Comparison of ENCODE assay signal across 27 cellular contexts in the genomic region with DNA sequence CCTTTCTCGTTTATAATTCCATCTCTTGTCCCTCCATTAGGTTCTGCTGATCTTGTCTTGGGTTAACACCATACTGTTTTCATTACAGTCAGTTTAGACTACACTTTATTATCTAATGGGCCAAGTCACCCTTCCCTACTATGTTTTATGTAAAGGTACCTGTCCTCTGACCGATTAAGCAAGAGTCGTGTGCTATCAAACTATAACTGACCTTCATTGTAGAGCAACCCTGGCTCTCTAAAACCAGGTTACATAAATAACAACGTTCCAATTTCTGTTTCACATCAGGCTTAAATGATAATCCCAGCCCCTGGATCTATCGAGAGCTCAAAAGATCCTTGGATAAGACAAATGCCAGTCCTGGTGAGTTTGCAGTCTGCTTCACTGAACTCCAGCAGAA. TPM values are rescaled to one million over a fixed set of nuclear protein-coding genes. Genes with fewer than 3 reads are reported as not detected.
DNase-seq lines count a peak whose midpoint lies in the region; ATAC-seq, FAIRE-seq and TF ChIP-seq lines count a peak whose summit lies in the region.
"Had no signal": no experiment of that assay in that cellular context is flagged by ENCODE, and none has a peak within 500 bp of the region (broad histone marks: within the 10 kb centered on the region; RNA-seq: fewer than 3 reads in every experiment).

No MANE protein-coding gene starts in this region.

- H3K9ac ChIP-seq in liver (ENCODE audit: low read depth in 1 of 2, low read length in 2 of 2): no peak overlapping the region
- H3K9ac ChIP-seq in HepG2 (ENCODE audit: insufficient read depth, low read depth, low read length): no peak overlapping the region
- H3K9ac ChIP-seq: BLaER1 treated with 17β-estradiol and CSF1 and Interleukin-3, amounts not matched to agents 10 nM and 100 nM had no signal

- FAIRE-seq in HepG2 (lab: Jason Lieb, UNC): no peak
- FAIRE-seq: A549, D721Med, GM12878, H54 had no signal

- ATAC-seq in HepG2: no peak
- peak; percentile 81 for ATAC-seq in left lobe of liver
- no peak for ATAC-seq in stimulated activated effector memory CD8-positive, alpha-beta T cell treated with anti-CD3 and anti-CD28 coated beads, Interleukin-12 subunit alpha, Interleukin-12 subunit beta, amount 100 ng/mL, for 72 hours
- ATAC-seq: A549, GM12878 had no signal

- TF ChIP-seq CTCF in liver (IDR thresholded peaks at IDR 0.05; ENCODE audit: low read depth, low read length, missing input control): no peak
- TF ChIP-seq CTCF in HepG2 (CRISPR knock-in tag; IDR thresholded peaks at IDR 0.05): no peak

- H3K27me3 ChIP-seq in liver (ENCODE audit: control insufficient read depth in 4 of 4, insufficient read depth in 4 of 4, low read length in 3 of 4) (no peaks in the 10 kb centered on the region), HepG2 (ENCODE audit: control insufficient read depth in 1 of 2, insufficient read depth in 2 of 2, low read length in 2 of 2) (peaks cover 1 to 3% of the 10 kb centered on the region in 2 experiments; a peak in 1 of 5 replicates)
- H3K27me3 ChIP-seq: BE2C; BLaER1 treated with 17β-estradiol and CSF1 and Interleukin-3, amounts not matched to agents 10 nM and 100 nM had no signal

- TF ChIP-seq RAD21 in liver (IDR thresholded peaks at IDR 0.05) (no peak), HepG2 (CRISPR knock-in tag; IDR thresholded peaks at IDR 0.05) (no peak)

- H3K36me3 Mint-ChIP-seq in activated naive CD4-positive, alpha-beta T cell treated with anti-CD3 and anti-CD28 coated beads, Interleukin-2, amount 50 U/mL, for 24 hours: peaks cover 30% of the 10 kb centered on the region
- H3K36me3 Mint-ChIP-seq in stimulated activated effector memory CD8-positive, alpha-beta T cell treated with anti-CD3 and anti-CD28 coated beads, Interleukin-12 subunit alpha, Interleukin-12 subunit beta, amount 100 ng/mL, for 72 hours: peaks cover 78% of the 10 kb centered on the region

- H3K4me1 ChIP-seq in liver (ENCODE audit: control insufficient read depth in 4 of 4, insufficient read depth in 4 of 4, low read length in 3 of 4) (peaks cover 0 to 25% (median 15%) of the 10 kb centered on the region in 4 donors), HepG2 (ENCODE audit: insufficient read depth, low read length) (no peaks in the 10 kb centered on the region)
- H3K4me1 ChIP-seq: A549, BE2C, HAP-1 had no signal

- 44% methylated on average over 5 of the region's 5 CpGs for WGBS in liver
- WGBS in HepG2 (ENCODE audit: low lambda C conversion rate): 21% methylated on average over 5 of the region's 5 CpGs

- no peak overlapping the region for H3K4me2 ChIP-seq in HepG2 (ENCODE audit: low read depth, low read length)
- H3K4me2 ChIP-seq: A549; BLaER1 treated with 17β-estradiol and CSF1 and Interleukin-3, amounts not matched to agents 10 nM and 100 nM had no signal

- H3K4me1 Mint-ChIP-seq in activated naive CD4-positive, alpha-beta T cell treated with anti-CD3 and anti-CD28 coated beads, Interleukin-2, amount 50 U/mL, for 24 hours: peaks cover 22% of the 10 kb centered on the region
- H3K4me1 Mint-ChIP-seq in stimulated activated effector memory CD8-positive, alpha-beta T cell treated with anti-CD3 and anti-CD28 coated beads, Interleukin-12 subunit alpha, Interleukin-12 subunit beta, amount 100 ng/mL, for 72 hours: no peaks in the 10 kb centered on the region

- in situ Hi-C loops in HepG2 (cut with HindIII; ENCODE audit: extremely low pct_ligation_motif_present, low pct_unique_long_range_greater_than_20kb): loop anchor here (5.0 kb wide), 1 partner anchor 37 kb away; no protein-coding TSS in a partner anchor

- H3K27ac ChIP-seq in liver (ENCODE audit: low read depth in 1 of 2, low read length in 2 of 2) (peak overlapping the region; percentile 47 to 57), HepG2 (ENCODE audit: extremely low read length, insufficient read depth, low read length) (no peak overlapping the region)
- H3K27ac ChIP-seq: A549; BLaER1 treated with 17β-estradiol and CSF1 and Interleukin-3, amounts not matched to agents 10 nM and 100 nM had no signal

- H3K27me3 Mint-ChIP-seq in activated naive CD4-positive, alpha-beta T cell treated with anti-CD3 and anti-CD28 coated beads, Interleukin-2, amount 50 U/mL, for 24 hours: no peaks in the 10 kb centered on the region
- H3K27me3 Mint-ChIP-seq: CD4-positive, alpha-beta T cell; CD8-positive, alpha-beta memory T cell had no signal

- CTCF ChIA-PET in HepG2 (lab: Yijun Ruan, JAX; ENCODE audit: low intra/inter-chr PET ratio, low total read pairs): interaction anchor here (4.2 kb wide), 1 partner anchor 36 kb away, joined by 44 read pairs; no protein-coding TSS in a partner anchor

- no TSS peak for BruUV-seq in HepG2 (replicated peaks; lab: Mats Ljungman, UMichigan)

- H3K9me3 Mint-ChIP-seq in activated naive CD4-positive, alpha-beta T cell treated with anti-CD3 and anti-CD28 coated beads, Interleukin-2, amount 50 U/mL, for 24 hours: no peaks in the 10 kb centered on the region
- no peaks in the 10 kb centered on the region for H3K9me3 Mint-ChIP-seq in stimulated activated effector memory CD8-positive, alpha-beta T cell treated with anti-CD3 and anti-CD28 coated beads, Interleukin-12 subunit alpha, Interleukin-12 subunit beta, amount 100 ng/mL, for 72 hours
- H3K9me3 Mint-ChIP-seq: CD4-positive, alpha-beta T cell; CD8-positive, alpha-beta memory T cell; HFFc6 had no signal

- H3K36me3 ChIP-seq in liver (ENCODE audit: control insufficient read depth in 4 of 4, insufficient read depth in 3 of 4, low read depth in 1 of 4, low read length in 3 of 4) (peaks cover 0 to 10% (median 5%) of the 10 kb centered on the region in 4 donors), HepG2 (replicated peaks in 1 of 2; ENCODE audit: control insufficient read depth in 1 of 2, insufficient read depth in 2 of 2, low read length in 2 of 2) (no peaks in the 10 kb centered on the region)
- H3K36me3 ChIP-seq: BE2C, HAP-1 had no signal

- intact Hi-C loops in HepG2 (cut with micrococcal nuclease; ENCODE audit: unreplicated experiment): no loop called here

- POLR2A ChIA-PET in HepG2 (lab: Yijun Ruan, JAX): no interaction called here

- H3K4me3 ChIP-seq in liver (ENCODE audit: low read depth in 1 of 3, low read length in 3 of 3): no peak overlapping the region
- H3K4me3 ChIP-seq in HepG2 (replicated peaks in 1 of 3; ENCODE audit: insufficient read depth in 1 of 3, low read depth in 2 of 3, low read length in 3 of 3): no peak overlapping the region
- H3K4me3 ChIP-seq: A549; BLaER1 treated with 17β-estradiol and CSF1 and Interleukin-3, amounts not matched to agents 10 nM and 100 nM; GM12878; HAP-1 had no signal

- H3K79me2 ChIP-seq in HepG2 (ENCODE audit: insufficient read depth, low read length): no peaks in the 10 kb centered on the region

- DNase-seq in activated naive CD4-positive, alpha-beta T cell treated with anti-CD3 and anti-CD28 coated beads, Interleukin-2, amount 50 U/mL, for 16 hours: no peak
- DNase-seq in HepG2 (ENCODE audit: low spot score) (no peak), left lobe of liver (ENCODE audit: low spot score) (peak; percentile 30)
- no peak for DNase-seq in stimulated activated effector memory CD8-positive, alpha-beta T cell treated with anti-CD3 and anti-CD28 coated beads, Interleukin-12 subunit alpha, Interleukin-12 subunit beta, amount 100 ng/mL, for 72 hours (ENCODE audit: low spot score in 2 of 2)
- DNase-seq in activated CD8-positive, alpha-beta memory T cell treated with anti-CD3 and anti-CD28 coated beads, Interleukin-2, amount 50 U/mL, for 48 hours: no peak
- DNase-seq in stimulated activated CD4-positive, alpha-beta T cell treated with anti-CD3 and anti-CD28 coated beads, Interleukin-2, amount 100 ng/mL, for 48 hours: no peak
- DNase-seq: 8988T; ACHN; AML-193; BE2C; CD4-positive, alpha-beta T cell; CD8-positive, alpha-beta memory T cell; DMS 273 treated with DMSO at 0.1 percent for 48 hours; DMS79; EL; GDM1; GOT3; HFFc6 had no signal

- TF ChIP-seq EP300 in HepG2 (IDR thresholded peaks at IDR 0.05; ENCODE audit: low read depth in 2 of 2, low read length in 2 of 2) (no peak), HepG2 (CRISPR knock-in tag; IDR thresholded peaks at IDR 0.05; ENCODE audit: borderline replicate concordance) (no peak)

- no peak for TF ChIP-seq POLR2A in HepG2 (IDR thresholded peaks at IDR 0.05; ENCODE audit: insufficient read depth in 1 of 2, low read depth in 2 of 2, low read length in 2 of 2)

- H3K9me3 ChIP-seq in liver (ENCODE audit: control insufficient read depth in 4 of 4, low read length in 3 of 4) (no peaks in the 10 kb centered on the region), HepG2 (ENCODE audit: low read length) (no peaks in the 10 kb centered on the region)
- H3K9me3 ChIP-seq: HAP-1 had no signal

- no peak overlapping the region for H2AFZ ChIP-seq in HepG2 (ENCODE audit: low read length)

- H3K4me3 Mint-ChIP-seq in activated naive CD4-positive, alpha-beta T cell treated with anti-CD3 and anti-CD28 coated beads, Interleukin-2, amount 50 U/mL, for 24 hours: no peak overlapping the region
- H3K4me3 Mint-ChIP-seq in stimulated activated effector memory CD8-positive, alpha-beta T cell treated with anti-CD3 and anti-CD28 coated beads, Interleukin-12 subunit alpha, Interleukin-12 subunit beta, amount 100 ng/mL, for 72 hours: no peak overlapping the region
- H3K4me3 Mint-ChIP-seq: CD14-positive monocyte; CD4-positive, alpha-beta T cell; CD8-positive, alpha-beta memory T cell; HFFc6 had no signal

- H3K27ac Mint-ChIP-seq in activated naive CD4-positive, alpha-beta T cell treated with anti-CD3 and anti-CD28 coated beads, Interleukin-2, amount 50 U/mL, for 24 hours: peak overlapping the region; percentile 1
- H3K27ac Mint-ChIP-seq in stimulated activated effector memory CD8-positive, alpha-beta T cell treated with anti-CD3 and anti-CD28 coated beads, Interleukin-12 subunit alpha, Interleukin-12 subunit beta, amount 100 ng/mL, for 72 hours: peak overlapping the region; percentile 22
- H3K27ac Mint-ChIP-seq: CD4-positive, alpha-beta T cell; HFFc6 had no signal

- H4K20me1 ChIP-seq in HepG2 (ENCODE audit: insufficient read depth, low read length): no peaks in the 10 kb centered on the region

RNA-seq across cellular contexts. Expression of a gene that starts 16.7 kb away (rescaled TPM):
- total RNA-seq in liver: 1 to 10 TPM; 4.9 to 8.8 TPM
- polyA plus RNA-seq in liver: 1 to 10 TPM; 3.3 to 9.4 TPM
- total RNA-seq in HepG2 (2016; rRNA removed; fragmentation: Illumina TruSeq; extraction: Trizol): 0.24 and 0.44 TPM in 2 replicates
- total RNA-seq in HepG2 (2016; cell fraction: cytosol; rRNA removed; fragmentation: Illumina TruSeq; extraction: Trizol; ENCODE audit: low read depth): not detected in 2 replicates
- total RNA-seq in HepG2 (2016; cell fraction: insoluble cytoplasmic fraction; rRNA removed; fragmentation: Illumina TruSeq; extraction: Trizol): 0.11 TPM in 1 of 2 replicates, not detected in the other
- 0.10 TPM in 1 of 2 replicates, not detected in the other for total RNA-seq in HepG2 (2016; cell fraction: membrane; rRNA removed; fragmentation: Illumina TruSeq; extraction: Trizol)
- total RNA-seq in HepG2 (2016; cell fraction: nucleus; rRNA removed; fragmentation: Illumina TruSeq; extraction: Trizol): not detected in 2 replicates
- 0.05 and 0.10 TPM in 2 replicates for polyA plus RNA-seq in HepG2 (2011; rRNA removed)
- 0.07 and 0.09 TPM in 2 replicates for polyA plus RNA-seq in HepG2 (2011; cell fraction: cytosol; rRNA removed)
- polyA plus RNA-seq in HepG2 (2011; cell fraction: nucleus; rRNA removed): 0.13 and 0.23 TPM in 2 replicates
- polyA plus RNA-seq in HepG2 (2012): not detected in 2 replicates
- polyA plus RNA-seq in HepG2 (2016; cell fraction: cytosol; fragmentation: Illumina TruSeq; extraction: Trizol; ENCODE audit: low read depth): not detected in 2 replicates
- 0.20 TPM in 1 of 2 replicates, not detected in the other for polyA plus RNA-seq in HepG2 (2016; cell fraction: insoluble cytoplasmic fraction; fragmentation: Illumina TruSeq; extraction: Trizol; ENCODE audit: low read depth)
- not detected in 2 replicates for polyA plus RNA-seq in HepG2 (2016; cell fraction: membrane; fragmentation: Illumina TruSeq; extraction: Trizol; ENCODE audit: low read depth)
- not detected in 2 replicates for polyA plus RNA-seq in HepG2 (2016; cell fraction: nucleus; fragmentation: Illumina TruSeq; extraction: Trizol; ENCODE audit: insufficient read depth, low read depth)
- 0.98 TPM in 1 of 2 replicates, not detected in the other for polyA minus RNA-seq in HepG2 (2011; rRNA and poly(A)+ RNA removed; ENCODE audit: low replicate concordance)
- polyA minus RNA-seq in HepG2 (2011; cell fraction: cytosol; rRNA and poly(A)+ RNA removed): not detected in 2 replicates
- polyA minus RNA-seq in HepG2 (2011; cell fraction: nucleus; rRNA and poly(A)+ RNA removed): not detected in 2 replicates
- total RNA-seq in left lobe of liver: 6.4 TPM

RNA-seq across cellular contexts. Expression of a gene that starts 56.7 kb away (rescaled TPM):
- 1 to 10 TPM; 4.5 to 9.5 TPM for total RNA-seq in liver
- polyA plus RNA-seq in liver: 1 to 10 TPM; 3.8 to 6.3 TPM
- total RNA-seq in HepG2 (2016; rRNA removed; fragmentation: Illumina TruSeq; extraction: Trizol): 10.5 and 16.7 TPM in 2 replicates
- total RNA-seq in HepG2 (2016; cell fraction: cytosol; rRNA removed; fragmentation: Illumina TruSeq; extraction: Trizol; ENCODE audit: low read depth): 0.79 and 0.81 TPM in 2 replicates
- total RNA-seq in HepG2 (2016; cell fraction: insoluble cytoplasmic fraction; rRNA removed; fragmentation: Illumina TruSeq; extraction: Trizol): 11.3 and 14.6 TPM in 2 replicates
- 3.8 and 3.9 TPM in 2 replicates for total RNA-seq in HepG2 (2016; cell fraction: membrane; rRNA removed; fragmentation: Illumina TruSeq; extraction: Trizol)
- 8.6 and 11.6 TPM in 2 replicates for total RNA-seq in HepG2 (2016; cell fraction: nucleus; rRNA removed; fragmentation: Illumina TruSeq; extraction: Trizol)
- 4.8 and 6.7 TPM in 2 replicates for polyA plus RNA-seq in HepG2 (2011; rRNA removed)
- 3.6 TPM in 2 replicates for polyA plus RNA-seq in HepG2 (2011; cell fraction: cytosol; rRNA removed)
- 16.1 and 17.1 TPM in 2 replicates for polyA plus RNA-seq in HepG2 (2011; cell fraction: nucleus; rRNA removed)
- 4.8 and 5.6 TPM in 2 replicates for polyA plus RNA-seq in HepG2 (2012)
- polyA plus RNA-seq in HepG2 (2016; cell fraction: cytosol; fragmentation: Illumina TruSeq; extraction: Trizol; ENCODE audit: low read depth): 0.70 and 0.71 TPM in 2 replicates
- 12.8 and 14.3 TPM in 2 replicates for polyA plus RNA-seq in HepG2 (2016; cell fraction: insoluble cytoplasmic fraction; fragmentation: Illumina TruSeq; extraction: Trizol; ENCODE audit: low read depth)
- 2.1 and 2.2 TPM in 2 replicates for polyA plus RNA-seq in HepG2 (2016; cell fraction: membrane; fragmentation: Illumina TruSeq; extraction: Trizol; ENCODE audit: low read depth)
- polyA plus RNA-seq in HepG2 (2016; cell fraction: nucleus; fragmentation: Illumina TruSeq; extraction: Trizol; ENCODE audit: insufficient read depth, low read depth): 10.5 and 12.9 TPM in 2 replicates
- 35.2 and 111 TPM in 2 replicates for polyA minus RNA-seq in HepG2 (2011; rRNA and poly(A)+ RNA removed; ENCODE audit: low replicate concordance)
- polyA minus RNA-seq in HepG2 (2011; cell fraction: cytosol; rRNA and poly(A)+ RNA removed): 6.7 and 6.8 TPM in 2 replicates
- 12.4 and 16.2 TPM in 2 replicates for polyA minus RNA-seq in HepG2 (2011; cell fraction: nucleus; rRNA and poly(A)+ RNA removed)
- total RNA-seq in left lobe of liver: 4.1 TPM
